Comparison of ENCODE assay signal across 15 cellular contexts in genomic region chr10:99537381-99538286, GRCh38. TPM values are rescaled to one million over a fixed set of nuclear protein-coding genes. Genes with fewer than 3 reads are reported as not detected.
A peak's percentile ranks its signal among the peaks of the same experiment; 100 is the strongest.
DNase-seq lines count a peak whose midpoint lies in the region; ATAC-seq, FAIRE-seq and TF ChIP-seq lines count a peak whose summit lies in the region.
"Had no signal": no experiment of that assay in that cellular context is flagged by ENCODE, and none has a peak within 500 bp of the region (broad histone marks: within the 10 kb centered on the region; RNA-seq: fewer than 3 reads in every experiment).

No MANE protein-coding gene starts in this region.

- 5% methylated on average over 41 of the region's 43 CpGs for WGBS in mesenchymal stem cell

- H3K27ac Mint-ChIP-seq in astrocyte (ENCODE audit: unreplicated experiment) = peak overlapping the region; percentile 62
- no peak overlapping the region for H3K27ac Mint-ChIP-seq in stimulated activated effector memory CD8-positive, alpha-beta T cell treated with anti-CD3 and anti-CD28 coated beads, Interleukin-12 subunit alpha, Interleukin-12 subunit beta, amount 100 ng/mL, for 72 hours
- H3K27ac Mint-ChIP-seq: activated CD4-positive, alpha-beta memory T cell treated with anti-CD3 and anti-CD28 coated beads, Interleukin-2, amount 10 ng/mL, durations not matched to agents 7 days and 5 days had no signal

- no peak overlapping the region for H2BK5ac ChIP-seq in mesenchymal stem cell (ENCODE audit: low read depth, low read length, poor library complexity, severe bottlenecking)

- no peak for ATAC-seq in stimulated activated effector memory CD8-positive, alpha-beta T cell treated with anti-CD3 and anti-CD28 coated beads, Interleukin-12 subunit alpha, Interleukin-12 subunit beta, amount 100 ng/mL, for 72 hours
- ATAC-seq in left lobe of liver = no peak
- ATAC-seq: K562, left lung had no signal

- H3K79me2 ChIP-seq in astrocyte (ENCODE audit: insufficient read depth, low read length) = no peaks in the 10 kb centered on the region

- peaks cover 78% of the 10 kb centered on the region for H3K27me3 Mint-ChIP-seq in astrocyte (ENCODE audit: low read depth, unreplicated experiment)

- H3K18ac ChIP-seq in mesenchymal stem cell (ENCODE audit: low read depth in 1 of 2, low read length in 2 of 2) = peak overlapping the region; percentile 94 to 95

- peak overlapping the region; percentile 35 to 99 for H3K4ac ChIP-seq in mesenchymal stem cell (ENCODE audit: low read depth in 1 of 2, low read length in 2 of 2)

- peaks cover 5% of the 10 kb centered on the region for H3K36me3 Mint-ChIP-seq in astrocyte (ENCODE audit: low read depth, unreplicated experiment)
- peaks cover 12% of the 10 kb centered on the region for H3K36me3 Mint-ChIP-seq in stimulated activated effector memory CD8-positive, alpha-beta T cell treated with anti-CD3 and anti-CD28 coated beads, Interleukin-12 subunit alpha, Interleukin-12 subunit beta, amount 100 ng/mL, for 72 hours

- peak overlapping the region; percentile 28 to 83 for H2BK12ac ChIP-seq in mesenchymal stem cell (ENCODE audit: low read length in 2 of 2)

- peak overlapping the region; percentile 92 for H2BK15ac ChIP-seq in mesenchymal stem cell (ENCODE audit: low read depth, poor library complexity, severe bottlenecking)

- H3K27ac ChIP-seq in cardiac muscle cell = no peak overlapping the region
- H3K27ac ChIP-seq in right atrium auricular region = no peak overlapping the region
- H3K27ac ChIP-seq in astrocyte (ENCODE audit: low read depth, low read length) = no peak overlapping the region
- no peak overlapping the region for H3K27ac ChIP-seq in mesenchymal stem cell (ENCODE audit: low read length, poor library complexity, severe bottlenecking)
- H3K27ac ChIP-seq: left lung, ovary, uterus had no signal

- H3K79me1 ChIP-seq in mesenchymal stem cell (replicated peaks; ENCODE audit: low read length, poor library complexity, severe bottlenecking) = no peaks in the 10 kb centered on the region

- no peaks in the 10 kb centered on the region for H4K20me1 ChIP-seq in astrocyte (ENCODE audit: insufficient read depth, low read length)

- H3K9me3 ChIP-seq in cardiac muscle cell (ENCODE audit: low read depth) (no peaks in the 10 kb centered on the region), right atrium auricular region (no peaks in the 10 kb centered on the region), astrocyte (ENCODE audit: insufficient read depth, low read depth, low read length) (peaks cover 12% of the 10 kb centered on the region), mesenchymal stem cell (ENCODE audit: control insufficient read depth, low read length) (peaks cover 11% of the 10 kb centered on the region)
- H3K9me3 ChIP-seq: left lung, ovary, uterus had no signal

- no peak overlapping the region for H2AFZ ChIP-seq in astrocyte (ENCODE audit: low read depth, low read length)
- H2AFZ ChIP-seq in mesenchymal stem cell (ENCODE audit: low read depth, low read length) = no peak overlapping the region

- H2AK5ac ChIP-seq in mesenchymal stem cell (ENCODE audit: low read length, severe bottlenecking) = no peak overlapping the region

- H3K14ac ChIP-seq in mesenchymal stem cell (ENCODE audit: low read length in 2 of 2) = peak overlapping the region in 1 of 2 experiments; percentile 72

- H3K9me3 Mint-ChIP-seq in astrocyte (ENCODE audit: unreplicated experiment) = peaks cover 24% of the 10 kb centered on the region
- H3K9me3 Mint-ChIP-seq in stimulated activated effector memory CD8-positive, alpha-beta T cell treated with anti-CD3 and anti-CD28 coated beads, Interleukin-12 subunit alpha, Interleukin-12 subunit beta, amount 100 ng/mL, for 72 hours = no peaks in the 10 kb centered on the region
- H3K9me3 Mint-ChIP-seq: activated CD4-positive, alpha-beta memory T cell treated with anti-CD3 and anti-CD28 coated beads, Interleukin-2, amount 10 ng/mL, durations not matched to agents 7 days and 5 days had no signal

- H3K4me1 Mint-ChIP-seq in astrocyte (ENCODE audit: low read depth, unreplicated experiment) = no peaks in the 10 kb centered on the region
- H3K4me1 Mint-ChIP-seq in stimulated activated effector memory CD8-positive, alpha-beta T cell treated with anti-CD3 and anti-CD28 coated beads, Interleukin-12 subunit alpha, Interleukin-12 subunit beta, amount 100 ng/mL, for 72 hours = peaks cover 24% of the 10 kb centered on the region

- H3K27me3 ChIP-seq in cardiac muscle cell (peaks cover 100% of the 10 kb centered on the region), right atrium auricular region (peaks cover 45 to 77% of the 10 kb centered on the region in 2 donors), astrocyte (ENCODE audit: insufficient read depth, low read length) (peaks cover 92% of the 10 kb centered on the region), mesenchymal stem cell (ENCODE audit: control insufficient read depth in 1 of 2, insufficient read depth in 1 of 2, low read length in 2 of 2) (peaks cover 93 to 95% of the 10 kb centered on the region in 2 experiments)
- H3K27me3 ChIP-seq: ovary had no signal

- H3K36me3 ChIP-seq in cardiac muscle cell (no peaks in the 10 kb centered on the region), right atrium auricular region (no peaks in the 10 kb centered on the region), astrocyte (ENCODE audit: insufficient read depth, low read length) (no peaks in the 10 kb centered on the region), mesenchymal stem cell (ENCODE audit: control insufficient read depth in 1 of 2, insufficient read depth in 2 of 2, low read depth in 1 of 2, low read length in 2 of 2) (no peaks in the 10 kb centered on the region)
- H3K36me3 ChIP-seq: left lung, ovary, uterus had no signal

- no peak overlapping the region for H3K4me3 Mint-ChIP-seq in astrocyte (ENCODE audit: unreplicated experiment)
- H3K4me3 Mint-ChIP-seq in stimulated activated effector memory CD8-positive, alpha-beta T cell treated with anti-CD3 and anti-CD28 coated beads, Interleukin-12 subunit alpha, Interleukin-12 subunit beta, amount 100 ng/mL, for 72 hours = peak overlapping the region; percentile 47
- H3K4me3 Mint-ChIP-seq: activated CD4-positive, alpha-beta memory T cell treated with anti-CD3 and anti-CD28 coated beads, Interleukin-2, amount 10 ng/mL, durations not matched to agents 7 days and 5 days had no signal

- H4K8ac ChIP-seq in mesenchymal stem cell (ENCODE audit: low read length) = peak overlapping the region; percentile 70

- no peak overlapping the region for H3K9ac ChIP-seq in astrocyte (ENCODE audit: low read length)
- H3K9ac ChIP-seq in mesenchymal stem cell (ENCODE audit: low read length) = no peak overlapping the region

- peak overlapping the region in 1 of 2 experiments; percentile 14 for H3K23ac ChIP-seq in mesenchymal stem cell (ENCODE audit: low read length in 2 of 2)

- H3K4me2 ChIP-seq in astrocyte (ENCODE audit: low read length) = peak overlapping the region; percentile 30
- no peak overlapping the region for H3K4me2 ChIP-seq in mesenchymal stem cell (ENCODE audit: low read length, poor library complexity, severe bottlenecking)

- no peak for TF ChIP-seq CTCF in cardiac muscle cell (IDR thresholded peaks at IDR 0.05; ENCODE audit: low read depth, low read length)
- TF ChIP-seq CTCF in right atrium auricular region (IDR thresholded peaks at IDR 0.05) = no peak
- no peak for TF ChIP-seq CTCF in astrocyte (IDR thresholded peaks at IDR 0.05; ENCODE audit: insufficient read depth, low read depth, low read length)

- H3K4me1 ChIP-seq in cardiac muscle cell (ENCODE audit: low read depth) (peaks cover 9% of the 10 kb centered on the region), right atrium auricular region (peaks cover 0 to 49% of the 10 kb centered on the region in 2 donors), astrocyte (ENCODE audit: insufficient read depth, low read length) (no peaks in the 10 kb centered on the region), mesenchymal stem cell (ENCODE audit: control insufficient read depth, insufficient read depth, low read depth, low read length) (peaks cover 33% of the 10 kb centered on the region)

- FAIRE-seq in astrocyte (lab: Jason Lieb, UNC) = no peak
- FAIRE-seq: K562 had no signal

- peak overlapping the region; percentile 85 for H4K91ac ChIP-seq in mesenchymal stem cell (ENCODE audit: low read length)

- H2BK120ac ChIP-seq in mesenchymal stem cell (ENCODE audit: low read depth, low read length) = peak overlapping the region; percentile 77

- peak overlapping the region; percentile 18 for H3K4me3 ChIP-seq in cardiac muscle cell
- peak overlapping the region in 1 of 2 donors; percentile 26 for H3K4me3 ChIP-seq in right atrium auricular region
- H3K4me3 ChIP-seq in astrocyte (ENCODE audit: insufficient read depth, low read depth, low read length) = no peak overlapping the region
- H3K4me3 ChIP-seq in mesenchymal stem cell (ENCODE audit: insufficient read depth in 1 of 2, low read depth in 1 of 2, low read length in 2 of 2) = no peak overlapping the region
- H3K4me3 ChIP-seq: K562, ovary, uterus had no signal

- no peak for DNase-seq in cardiac muscle cell (ENCODE audit: low read depth in 1 of 2, low spot score in 1 of 2)
- no peak for DNase-seq in right atrium auricular region (ENCODE audit: low spot score)
- no peak for DNase-seq in astrocyte (ENCODE audit: low read depth)
- peak; percentile 81 for DNase-seq in mesenchymal stem cell
- no peak for DNase-seq in stimulated activated effector memory CD8-positive, alpha-beta T cell treated with anti-CD3 and anti-CD28 coated beads, Interleukin-12 subunit alpha, Interleukin-12 subunit beta, amount 100 ng/mL, for 72 hours (ENCODE audit: low spot score in 2 of 2)
- DNase-seq in left lobe of liver (ENCODE audit: low spot score) = no peak
- DNase-seq in HK-2 (ENCODE audit: unreplicated experiment) = no peak
- no peak for DNase-seq in DMS 273 (lab: John Stamatoyannopoulos, UW; ENCODE audit: unreplicated experiment)
- DNase-seq: activated CD4-positive, alpha-beta memory T cell treated with anti-CD3 and anti-CD28 coated beads, Interleukin-2, amount 10 ng/mL, durations not matched to agents 7 days and 5 days; activated effector memory CD4-positive, alpha-beta T cell treated with Interleukin-2 at 50 U/mL for 16 hours; NCI-H524 treated with DMSO at 0.1 percent for 48 hours; ovary; uterus had no signal

RNA-seq across cellular contexts. Expression of gene NKX2-3, which starts 4.9 kb away (rescaled TPM):
- total RNA-seq in cardiac muscle cell (not detected in 2 replicates), right atrium auricular region (not detected), astrocyte (not detected in 2 replicates), left lobe of liver (0.08 TPM)
- 0.39 TPM in 1 of 2 replicates, not detected in the other for polyA plus RNA-seq in cardiac muscle cell
- polyA plus RNA-seq in mesenchymal stem cell (2013, experiment 1 of 2) = 59.0 TPM
- polyA plus RNA-seq in mesenchymal stem cell (2013, experiment 2 of 2) = 58.4 TPM
- total RNA-seq: activated CD4-positive, alpha-beta memory T cell treated with anti-CD3 and anti-CD28 coated beads, Interleukin-2, amount 10 ng/mL, durations not matched to agents 7 days and 5 days; K562; left lung; uterus had no signal
- polyA plus RNA-seq: K562 had no signal
